In the genomic region with DNA sequence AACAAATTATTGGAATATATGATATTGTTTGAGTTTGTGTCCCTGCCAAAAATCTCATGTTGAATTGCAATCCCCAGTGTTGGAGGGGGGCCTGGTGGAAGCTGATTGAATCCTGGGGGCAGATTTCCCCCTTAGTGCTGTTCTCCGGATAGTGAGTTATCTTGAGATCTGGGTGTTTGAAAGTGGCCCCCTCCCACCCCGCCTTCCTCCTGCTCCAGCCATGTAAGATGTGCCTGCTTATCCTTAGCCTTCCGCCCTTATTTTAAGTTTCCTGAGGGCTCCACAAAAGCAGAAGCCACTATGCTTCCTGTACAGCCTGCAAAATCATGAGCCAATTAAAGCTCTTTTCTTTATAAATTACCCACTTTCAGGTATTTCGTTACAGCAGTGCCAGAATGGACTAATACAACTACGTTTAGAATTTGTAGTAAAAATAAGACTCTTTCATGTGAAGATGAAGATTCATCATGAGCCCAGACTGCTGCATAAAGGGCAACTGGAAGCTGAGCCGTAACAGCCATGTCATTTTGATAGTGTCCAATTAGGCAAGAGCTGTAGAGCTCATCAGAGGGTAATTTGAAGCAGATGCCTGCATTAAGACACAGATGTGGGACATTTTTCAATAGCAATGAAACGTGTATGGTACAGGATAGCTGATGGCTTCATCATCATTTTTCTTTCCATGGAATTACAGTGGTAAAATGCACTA, we compare ENCODE assay signal across 22 cellular contexts.
"Had no signal": no experiment of that assay in that cellular context is flagged by ENCODE, and none has a peak within 500 bp of the region (broad histone marks: within the 10 kb centered on the region; RNA-seq: fewer than 3 reads in every experiment).

No MANE protein-coding gene starts in this region.

- H3K9me3 ChIP-seq: gastroesophageal sphincter, neutrophil, ovary, right lobe of liver, tibial nerve had no signal

- FAIRE-seq: bronchial epithelial cell, keratinocyte had no signal

- H3K4me1 ChIP-seq: gastroesophageal sphincter, right lobe of liver, tibial nerve had no signal

- H3K4me2 ChIP-seq: hepatocyte had no signal

- ATAC-seq: activated CD8-positive, alpha-beta memory T cell treated with anti-CD3 and anti-CD28 coated beads, Interleukin-2, amount 10 ng/mL, durations not matched to agents 7 days and 5 days; activated CD8-positive, alpha-beta T cell treated with anti-CD3 and anti-CD28 coated beads for 36 hours; activated T-cell treated with anti-CD3 and anti-CD28 coated beads, Interleukin-2, amount 50 U/mL, for 72 hours; gastroesophageal sphincter; left cardiac atrium; left ventricle myocardium superior; right lobe of liver; T-helper 17 cell had no signal

- H3K79me2 ChIP-seq: hepatocyte had no signal

- H2AFZ ChIP-seq: hepatocyte had no signal

- H3K27ac ChIP-seq: gastroesophageal sphincter, hepatocyte, neutrophil, ovary, right lobe of liver, tibial nerve had no signal

- H3K4me3 ChIP-seq: gastroesophageal sphincter, hepatocyte, ovary, right lobe of liver, tibial nerve had no signal

- H3K36me3 ChIP-seq: gastroesophageal sphincter, neutrophil, ovary, right lobe of liver, tibial nerve had no signal

- DNase-seq: activated B cell treated with CpG ODN at 0.5 μM for 24 hours; activated CD4-positive, alpha-beta T cell treated with anti-CD3 and anti-CD28 coated beads, Interleukin-2, amount 50 U/mL, for 1 hour; activated CD8-positive, alpha-beta memory T cell treated with anti-CD3 and anti-CD28 coated beads, Interleukin-2, amount 10 ng/mL, durations not matched to agents 7 days and 5 days; activated CD8-positive, alpha-beta T cell treated with anti-CD3 and anti-CD28 coated beads for 36 hours; activated naive CD4-positive, alpha-beta T cell treated with Interleukin-2 at 50 U/mL for 16 hours; activated T-cell treated with anti-CD3 and anti-CD28 coated beads, Interleukin-2, amount 50 U/mL, for 72 hours; anterior cingulate cortex; effector CD4-positive, alpha-beta T cell; left cardiac atrium; left ventricle myocardium superior; nephron progenitor cell; ovary; right lobe of liver; stimulated activated CD4-positive, alpha-beta T cell treated with anti-CD3 and anti-CD28 coated beads, Interleukin-2, amount 100 ng/mL, for 48 hours; stimulated activated naive CD4-positive, alpha-beta T cell treated with Interleukin-2 at 50 U/mL for 16 hours; T-helper 17 cell had no signal

- H3K27me3 ChIP-seq: gastroesophageal sphincter, hepatocyte, neutrophil, ovary, right lobe of liver, tibial nerve had no signal
